13 cellular contexts compared by ENCODE assay signal in the genomic region with DNA sequence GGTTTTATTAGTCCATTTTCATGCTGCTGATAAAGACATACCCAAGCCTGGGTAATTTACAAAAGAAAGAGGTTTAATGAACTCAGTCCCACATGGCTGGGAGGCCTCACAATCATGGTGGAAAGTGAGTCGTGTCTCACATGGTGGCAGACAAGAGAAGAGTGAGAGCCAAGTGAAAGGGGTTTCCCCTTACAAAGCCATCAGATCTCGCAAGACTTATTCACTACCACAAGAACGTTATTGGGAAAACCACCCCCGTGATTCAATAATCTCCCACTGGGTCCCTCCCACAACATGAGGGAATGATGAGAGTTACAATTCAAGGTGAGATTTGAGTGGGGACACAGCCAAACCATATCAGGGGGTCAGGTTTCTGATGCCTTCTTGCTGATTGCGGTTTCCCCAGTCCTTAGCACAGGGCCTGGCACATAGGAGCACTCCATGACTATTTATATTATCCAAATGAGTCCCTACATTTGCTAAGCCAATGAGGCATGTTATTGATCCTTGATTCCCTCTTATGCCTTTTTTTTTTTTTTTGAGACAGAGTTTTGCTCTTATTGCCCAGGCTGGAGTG. TPM values are rescaled to one million over a fixed set of nuclear protein-coding genes. Genes with fewer than 3 reads are reported as not detected.
DNase-seq lines count a peak whose midpoint lies in the region; ATAC-seq and TF ChIP-seq lines count a peak whose summit lies in the region.
"Had no signal": no experiment of that assay in that cellular context is flagged by ENCODE, and none has a peak within 500 bp of the region (broad histone marks: within the 10 kb centered on the region; RNA-seq: fewer than 3 reads in every experiment).

No MANE protein-coding gene starts in this region.

- H2BK20ac ChIP-seq in IMR-90 (ENCODE audit: low read depth, low read length) = no peak overlapping the region

- H4K8ac ChIP-seq in IMR-90 (ENCODE audit: low read depth in 2 of 2, low read length in 2 of 2) = no peak overlapping the region

- H3K4me3 ChIP-seq in IMR-90 (ENCODE audit: insufficient read depth, low read depth, low read length) = no peak overlapping the region
- no peak overlapping the region for H3K4me3 ChIP-seq in astrocyte of the spinal cord (ENCODE audit: low read depth, low read length)
- H3K4me3 ChIP-seq: pancreas had no signal

- ATAC-seq in IMR-90 (ENCODE audit: low read depth) (no peak), GM18868 (IDR thresholded peaks at IDR 0.05; ENCODE audit: unreplicated experiment) (no peak), esophagus mucosa (no peak), HG03139 (IDR thresholded peaks at IDR 0.05; ENCODE audit: unreplicated experiment) (no peak)
- ATAC-seq: pancreas had no signal

- no peak overlapping the region for H3K27ac ChIP-seq in IMR-90 (ENCODE audit: insufficient read depth, low read length)
- H3K27ac ChIP-seq: pancreas had no signal

- no peak overlapping the region for H2BK15ac ChIP-seq in IMR-90 (ENCODE audit: low read depth, low read length)

- no peak overlapping the region for H3K4me2 ChIP-seq in IMR-90 (ENCODE audit: low read depth, low read length)

- no peak overlapping the region for H2BK120ac ChIP-seq in IMR-90 (ENCODE audit: low read depth, low read length)

- H2AFZ ChIP-seq in IMR-90 (replicated peaks; ENCODE audit: low read length, poor library complexity) = no peak overlapping the region

- H3K4me1 ChIP-seq in IMR-90 (ENCODE audit: control insufficient read depth, insufficient read depth, low read length) = peaks cover 7% of the 10 kb centered on the region; the same call in 1 of the 2 replicates
- H3K4me1 ChIP-seq: pancreas had no signal

- intact Hi-C loops in IMR-90 (cut with micrococcal nuclease) = no loop called here

- no peaks in the 10 kb centered on the region for H4K20me1 ChIP-seq in IMR-90 (ENCODE audit: insufficient read depth, low read length)

- CTCF ChIA-PET in IMR-90 (lab: Yijun Ruan, JAX) = interaction anchor here (0.6 to 0.9 kb wide), 2 partner anchors 8 to 32 kb away, joined by 3 to 4 read pairs; no protein-coding TSS in a partner anchor

- H3K23ac ChIP-seq in IMR-90 (ENCODE audit: low read depth, low read length) = no peak overlapping the region

- H2BK5ac ChIP-seq in IMR-90 (ENCODE audit: low read depth, low read length, poor library complexity, severe bottlenecking) = no peak overlapping the region

- H3K9ac ChIP-seq in IMR-90 (ENCODE audit: low read depth, low read length) = no peak overlapping the region

- TF ChIP-seq RAD21 in IMR-90 (IDR thresholded peaks at IDR 0.05; ENCODE audit: low read length) = no peak

- no TSS peak for BruUV-seq in IMR-90 (replicated peaks; lab: Mats Ljungman, UMichigan)

- H3K79me1 ChIP-seq in IMR-90 (ENCODE audit: low read depth in 1 of 2, low read length in 2 of 2) = no peaks in the 10 kb centered on the region

- no peak overlapping the region for H3K56ac ChIP-seq in IMR-90 (ENCODE audit: extremely low read depth, insufficient read depth, low read length)

- H3K4ac ChIP-seq in IMR-90 (ENCODE audit: low read depth, low read length) = no peak overlapping the region

- no peak overlapping the region for H3K14ac ChIP-seq in IMR-90 (replicated peaks; ENCODE audit: low read depth, low read length)

- H3K18ac ChIP-seq in IMR-90 (ENCODE audit: low read depth, low read length) = no peak overlapping the region

- H2AK5ac ChIP-seq in IMR-90 (ENCODE audit: low read depth, low read length) = no peak overlapping the region

- H4K5ac ChIP-seq in IMR-90 (ENCODE audit: low read depth, low read length) = no peak overlapping the region

- WGBS in IMR-90 (ENCODE audit: extremely low coverage in 2 of 2, insufficient read length in 1 of 2), 2 experiments = no CpG with 5 or more reads among the region's 5 CpGs

- DNase-seq in Daoy (ENCODE audit: low read depth) = peak; percentile 30
- peak; percentile 40 for DNase-seq in IMR-90
- peak; percentile 6 for DNase-seq in astrocyte of the spinal cord (ENCODE audit: low read depth, low spot score)
- DNase-seq in stimulated activated CD4-positive, alpha-beta T cell treated with anti-CD3 and anti-CD28 coated beads, Interleukin-15, amount 100 ng/mL, for 48 hours (ENCODE audit: low read depth in 2 of 2) = peak; percentile 24 to 30
- DNase-seq: CD4-positive, alpha-beta T cell; effector CD4-positive, alpha-beta T cell; midbrain; NCI-H146; NCI-H510A treated with DMSO at 0.1 percent for 48 hours; pancreas had no signal

- H3K9me1 ChIP-seq in IMR-90 (ENCODE audit: insufficient read depth, low read length) = no peaks in the 10 kb centered on the region; the same call in 1 of the 2 replicates

- no peak overlapping the region for H4K91ac ChIP-seq in IMR-90 (ENCODE audit: insufficient read depth, low read depth, low read length)

- in situ Hi-C loops in IMR-90 (cut with MboI; ENCODE audit: low sequenced_read_pairs) = no loop called here
- in situ Hi-C loops in astrocyte of the spinal cord (cut with HindIII; ENCODE audit: low sequenced_read_pairs) = no loop called here

- H3K27me3 ChIP-seq in IMR-90 (ENCODE audit: control insufficient read depth, insufficient read depth, low read length) = peaks cover 2% of the 10 kb centered on the region; the same call in 1 of the 2 replicates
- H3K27me3 ChIP-seq: pancreas had no signal

- POLR2A ChIA-PET in IMR-90 (lab: Charles Lee; ENCODE audit: unreplicated experiment) = no interaction called here

- TF ChIP-seq POLR2A in IMR-90 (IDR thresholded peaks at IDR 0.05; ENCODE audit: low read depth, low read length) = no peak

- TF ChIP-seq CTCF in IMR-90 (conservative IDR thresholded peaks at IDR 0.05; ENCODE audit: low read depth, low read length) (no peak), astrocyte of the spinal cord (IDR thresholded peaks at IDR 0.05; ENCODE audit: low read depth, low read length) (no peak)

- H3K36me3 ChIP-seq in IMR-90 (ENCODE audit: control insufficient read depth, insufficient read depth, low read length) = no peaks in the 10 kb centered on the region
- H3K36me3 ChIP-seq: pancreas had no signal

- H2AK9ac ChIP-seq in IMR-90 (replicated peaks; ENCODE audit: low read depth, low read length, poor library complexity) = no peak overlapping the region

- no peaks in the 10 kb centered on the region for H3K9me3 ChIP-seq in IMR-90 (ENCODE audit: control insufficient read depth, insufficient read depth, low read length)
- H3K9me3 ChIP-seq: pancreas had no signal

- dilution Hi-C loops in IMR-90 (cut with HindIII; ENCODE audit: low sequenced_read_pairs, unreplicated experiment) = no loop called here

TF ChIP-seq in IMR-90, 13 proteins besides CTCF, POLR2A, EP300 and RAD21:
- TF ChIP-seq MAZ (IDR thresholded peaks at IDR 0.05; ENCODE audit: borderline replicate concordance, low read depth, low read length) = no peak
- no peak for TF ChIP-seq FOS (IDR thresholded peaks at IDR 0.05; ENCODE audit: low read depth, low read length)
- no peak for TF ChIP-seq CEBPB (IDR thresholded peaks at IDR 0.05; ENCODE audit: low read depth, low read length)
- TF ChIP-seq, protein P1, sequence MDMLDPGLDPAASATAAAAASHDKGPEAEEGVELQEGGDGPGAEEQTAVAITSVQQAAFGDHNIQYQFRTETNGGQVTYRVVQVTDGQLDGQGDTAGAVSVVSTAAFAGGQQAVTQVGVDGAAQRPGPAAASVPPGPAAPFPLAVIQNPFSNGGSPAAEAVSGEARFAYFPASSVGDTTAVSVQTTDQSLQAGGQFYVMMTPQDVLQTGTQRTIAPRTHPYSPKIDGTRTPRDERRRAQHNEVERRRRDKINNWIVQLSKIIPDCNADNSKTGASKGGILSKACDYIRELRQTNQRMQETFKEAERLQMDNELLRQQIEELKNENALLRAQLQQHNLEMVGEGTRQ (IDR thresholded peaks at IDR 0.05; ENCODE audit: low read depth, low read length) = no peak
- no peak for TF ChIP-seq MAFK (IDR thresholded peaks at IDR 0.05; ENCODE audit: low read depth, low read length)
- TF ChIP-seq, protein P2, sequence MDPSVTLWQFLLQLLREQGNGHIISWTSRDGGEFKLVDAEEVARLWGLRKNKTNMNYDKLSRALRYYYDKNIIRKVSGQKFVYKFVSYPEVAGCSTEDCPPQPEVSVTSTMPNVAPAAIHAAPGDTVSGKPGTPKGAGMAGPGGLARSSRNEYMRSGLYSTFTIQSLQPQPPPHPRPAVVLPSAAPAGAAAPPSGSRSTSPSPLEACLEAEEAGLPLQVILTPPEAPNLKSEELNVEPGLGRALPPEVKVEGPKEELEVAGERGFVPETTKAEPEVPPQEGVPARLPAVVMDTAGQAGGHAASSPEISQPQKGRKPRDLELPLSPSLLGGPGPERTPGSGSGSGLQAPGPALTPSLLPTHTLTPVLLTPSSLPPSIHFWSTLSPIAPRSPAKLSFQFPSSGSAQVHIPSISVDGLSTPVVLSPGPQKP (IDR thresholded peaks at IDR 0.05; ENCODE audit: borderline replicate concordance, low read depth, low read length) = no peak
- TF ChIP-seq NFE2L2 (IDR thresholded peaks at IDR 0.05; ENCODE audit: low read depth, low read length) = no peak
TF ChIP-seq in IMR-90: peak in this region for 0.

RNA-seq across cellular contexts. Expression of a gene that starts 35.3 kb away (rescaled TPM):
- 39.9 and 46.1 TPM in 2 replicates for total RNA-seq in Daoy (2014; rRNA removed; shearing (Covaris generic))
- 14.2 and 24.7 TPM in 2 replicates for total RNA-seq in IMR-90 (2012; rRNA removed)
- polyA plus RNA-seq in IMR-90 (2012; rRNA removed) = 10.5 and 13.5 TPM in 2 replicates
- polyA plus RNA-seq in IMR-90 (2012; cell fraction: cytosol; rRNA removed) = 0.62 and 0.92 TPM in 2 replicates
- polyA plus RNA-seq in IMR-90 (2012; cell fraction: nucleus; rRNA removed; ENCODE audit: low replicate concordance) = 13.7 and 66.6 TPM in 2 replicates
- 16.5 TPM for total RNA-seq in esophagus mucosa
